ENCODE assay signal across 19 cellular contexts in the genomic region with DNA sequence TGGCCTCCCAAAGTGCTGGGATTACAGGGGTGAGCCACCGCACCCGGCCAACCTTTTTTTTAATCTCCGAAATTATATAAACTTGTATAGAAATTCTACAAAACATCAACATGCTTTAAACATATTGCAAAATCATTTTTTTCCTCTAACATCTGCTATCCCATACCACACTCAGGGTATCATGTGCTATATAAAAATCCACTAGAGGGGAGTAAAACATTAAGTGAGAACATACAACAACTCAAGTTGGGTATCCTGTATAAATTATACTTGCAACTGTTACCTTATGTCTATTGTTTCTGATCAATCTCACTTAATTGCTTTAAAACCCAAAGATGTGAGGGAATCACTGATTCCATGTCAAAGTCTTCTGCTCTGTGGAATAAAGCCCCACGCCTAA.
DNase-seq lines count a peak whose midpoint lies in the region; ATAC-seq, FAIRE-seq and TF ChIP-seq lines count a peak whose summit lies in the region.
"Had no signal": no experiment of that assay in that cellular context is flagged by ENCODE, and none has a peak within 500 bp of the region (broad histone marks: within the 10 kb centered on the region; RNA-seq: fewer than 3 reads in every experiment).

No MANE protein-coding gene starts in this region.

- H2AK5ac ChIP-seq in mesendoderm (ENCODE audit: low read length): no peak overlapping the region

- no peak overlapping the region for H3K56ac ChIP-seq in mesendoderm (ENCODE audit: low read length)

- TF ChIP-seq POLR2A in K562 (conservative IDR thresholded peaks at IDR 0.05) (no peak), ovary (IDR thresholded peaks at IDR 0.05) (no peak)

- no peak overlapping the region for H3K18ac ChIP-seq in mesendoderm (ENCODE audit: low read length)

- H3K79me2 ChIP-seq in Loucy (ENCODE audit: insufficient read depth, low read length) (no peaks in the 10 kb centered on the region), K562 (ENCODE audit: control insufficient read depth, insufficient read depth, low read length) (no peaks in the 10 kb centered on the region), mesendoderm (ENCODE audit: control insufficient read depth, insufficient read depth, low read length) (no peaks in the 10 kb centered on the region)

- H4K20me1 ChIP-seq in Loucy (ENCODE audit: insufficient read depth, low read length, poor library complexity, severe bottlenecking) (no peaks in the 10 kb centered on the region), K562 (replicated peaks; ENCODE audit: control insufficient read depth, insufficient read depth, low read length) (no peaks in the 10 kb centered on the region)

- H2BK120ac ChIP-seq in mesendoderm (ENCODE audit: low read depth, low read length): no peak overlapping the region

- no peak overlapping the region for H3K23ac ChIP-seq in mesendoderm (ENCODE audit: low read length)

- H3K27ac ChIP-seq in K562 (ENCODE audit: extremely low read depth, low read depth, low read length) (no peak overlapping the region), kidney (ENCODE audit: low read depth in 2 of 2, low read length in 2 of 2) (no peak overlapping the region), ovary (no peak overlapping the region), mesendoderm (ENCODE audit: low read depth, low read length) (no peak overlapping the region)
- H3K27ac ChIP-seq: esophagus squamous epithelium, tibial artery had no signal

- no peak overlapping the region for H4K5ac ChIP-seq in mesendoderm (ENCODE audit: low read length)

- CTCF ChIA-PET in BJ (lab: Yijun Ruan, JAX) (interaction anchor here (1.0 to 1.3 kb wide), 3 partner anchors 84 to 144 kb away, joined by 3 to 5 read pairs (median 4); no protein-coding TSS in a partner anchor), K562 (lab: Yijun Ruan, JAX; ENCODE audit: low intra/inter-chr PET ratio) (no interaction called here)

- 94% methylated on average over 4 of the region's 4 CpGs for WGBS in K562 (ENCODE audit: insufficient coverage, low coverage, missing lambda C conversion rate)
- WGBS in ovary, 3 donors: 94 to 95% (median 94%) methylated on average over 4 of the region's 4 CpGs
- WGBS in mesendoderm (ENCODE audit: extremely low coverage, insufficient coverage, low lambda C conversion rate): no CpG with 5 or more reads among the region's 4 CpGs

- POLR2A ChIA-PET in BJ (lab: Charles Lee): no interaction called here
- POLR2A ChIA-PET in K562 (lab: Yijun Ruan, JAX): no interaction called here

- no peaks in the 10 kb centered on the region for H3K79me1 ChIP-seq in mesendoderm (ENCODE audit: low read length)

- H2AFZ ChIP-seq in Loucy (ENCODE audit: low read length) (no peak overlapping the region), K562 (ENCODE audit: low read depth, low read length) (no peak overlapping the region)

- no peak overlapping the region for H4K8ac ChIP-seq in mesendoderm (ENCODE audit: low read depth, low read length)

- H3K9me3 ChIP-seq in Loucy (ENCODE audit: insufficient read depth, low read depth, low read length) (peaks cover 14% of the 10 kb centered on the region), K562 (replicated peaks; ENCODE audit: control insufficient read depth, insufficient read depth, low read depth, low read length) (no peaks in the 10 kb centered on the region), kidney (ENCODE audit: control insufficient read depth in 1 of 2, low read length in 2 of 2) (peaks cover 0 to 8% of the 10 kb centered on the region in 2 donors), ovary (no peaks in the 10 kb centered on the region)

- BruUV-seq in K562 (replicated peaks; lab: Mats Ljungman, UMichigan): no TSS peak

- in situ Hi-C loops in K562 (cut with MboI): no loop called here

- H3K9me1 ChIP-seq in K562 (ENCODE audit: control insufficient read depth, insufficient read depth, low read length): no peaks in the 10 kb centered on the region

- H3K27me3 ChIP-seq in BJ (ENCODE audit: control insufficient read depth, insufficient read depth, low read length) (no peaks in the 10 kb centered on the region), Loucy (ENCODE audit: insufficient read depth, low read length, poor library complexity, severe bottlenecking) (no peaks in the 10 kb centered on the region), K562 (ENCODE audit: control insufficient read depth in 2 of 2, insufficient read depth in 2 of 2, low read length in 2 of 2) (no peaks in the 10 kb centered on the region), ovary (no peaks in the 10 kb centered on the region), mesendoderm (ENCODE audit: insufficient read depth, low read length, poor library complexity) (no peaks in the 10 kb centered on the region)
- H3K27me3 ChIP-seq: esophagus squamous epithelium, tibial artery had no signal

- FAIRE-seq in K562 (lab: Jason Lieb, UNC) (no peak), kidney (lab: Jason Lieb, UNC) (no peak)
- FAIRE-seq: small intestine had no signal

- no peak overlapping the region for H2BK5ac ChIP-seq in mesendoderm (ENCODE audit: low read length)

- ATAC-seq in K562: no peak

- no peak overlapping the region for H3K9ac ChIP-seq in Loucy (ENCODE audit: low read depth, low read length, poor library complexity, severe bottlenecking)
- no peak overlapping the region for H3K9ac ChIP-seq in K562 (ENCODE audit: insufficient read depth in 1 of 2, low read depth in 2 of 2, low read length in 2 of 2)
- no peak overlapping the region for H3K9ac ChIP-seq in kidney (ENCODE audit: low read length in 2 of 2)
- no peak overlapping the region for H3K9ac ChIP-seq in mesendoderm (ENCODE audit: low read length)

- TF ChIP-seq CTCF in BJ (IDR thresholded peaks at IDR 0.05; ENCODE audit: insufficient read depth, low read depth, low read length): peak; percentile 28; the same call in 1 of the 2 replicates
- peak; percentile 34 for TF ChIP-seq CTCF in Loucy (conservative IDR thresholded peaks at IDR 0.05; ENCODE audit: low read length)
- TF ChIP-seq CTCF in K562 (IDR thresholded peaks at IDR 0.05 in 2 of 3, conservative IDR thresholded peaks at IDR 0.05 in 1 of 3; ENCODE audit: insufficient read depth in 2 of 3, low read depth in 1 of 3, low read length in 3 of 3): peak in 1 of 3 experiments; percentile 34; a peak in 2 of 6 replicates
- TF ChIP-seq CTCF in kidney (IDR thresholded peaks at IDR 0.05; ENCODE audit: borderline replicate concordance, extremely low read depth, insufficient read depth): no peak
- TF ChIP-seq CTCF in ovary (IDR thresholded peaks at IDR 0.05): no peak

- no peak for TF ChIP-seq EP300 in K562 (IDR thresholded peaks at IDR 0.05; ENCODE audit: low read length)
- TF ChIP-seq EP300 in ovary (IDR thresholded peaks at IDR 0.05): no peak

- H3K4ac ChIP-seq in mesendoderm (ENCODE audit: low read depth, low read length): no peak overlapping the region

- no peak overlapping the region for H2BK15ac ChIP-seq in mesendoderm (replicated peaks; ENCODE audit: low read depth)

- H3F3A ChIP-seq in Loucy (ENCODE audit: low read depth): no peaks in the 10 kb centered on the region

- intact Hi-C loops in K562 (cut with micrococcal nuclease): loop anchor here (5.0 kb wide), 1 partner anchor 140 kb away; no protein-coding TSS in a partner anchor
- intact Hi-C loops in kidney (cut with DNase I): no loop called here
- intact Hi-C loops in ovary (cut with DNase I): no loop called here

- DNase-seq in BJ (ENCODE audit: low read depth): no peak
- no peak for DNase-seq in K562 (ENCODE audit: extremely low read depth in 1 of 4, low spot score in 3 of 4)
- peak; percentile 47 for DNase-seq in iris pigment epithelial cell (ENCODE audit: low read depth)
- no peak for DNase-seq in NCI-H526 (lab: John Stamatoyannopoulos, UW)
- DNase-seq in kidney: no peak
- no peak for DNase-seq in ovary
- no peak for DNase-seq in mesendoderm
- DNase-seq: activated gamma-delta T cell, anterior cingulate cortex, C1 segment of cervical spinal cord, DMS79 treated with DMSO at 0.1 percent for 48 hours, esophagus squamous epithelium, hippocampal formation, MV-4-11, NCI-H2029, NCI-H524 treated with DMSO at 0.1 percent for 48 hours, small intestine, tibial artery had no signal

- TF ChIP-seq RAD21 in K562 (CRISPR knock-in tag; conservative IDR thresholded peaks at IDR 0.05 in 1 of 2, IDR thresholded peaks at IDR 0.05 in 1 of 2): peak; percentile 38 to 39; a peak in 2 of 4 replicates

- H3K4me3 ChIP-seq in BJ (ENCODE audit: low read depth, low read length) (no peak overlapping the region), Loucy (ENCODE audit: low read length, poor library complexity, severe bottlenecking) (no peak overlapping the region), K562 (no peak overlapping the region), kidney (ENCODE audit: low read length in 2 of 2) (no peak overlapping the region), ovary (no peak overlapping the region), mesendoderm (ENCODE audit: low read length) (no peak overlapping the region)
- H3K4me3 ChIP-seq: esophagus squamous epithelium, tibial artery had no signal

- H3K4me1 ChIP-seq in Loucy (ENCODE audit: insufficient read depth, low read length, poor library complexity, severe bottlenecking) (no peaks in the 10 kb centered on the region), K562 (replicated peaks in 1 of 2; ENCODE audit: control insufficient read depth in 2 of 2, insufficient read depth in 2 of 2, low read length in 2 of 2) (peaks cover 0 to 44% of the 10 kb centered on the region in 2 experiments; a peak in 3 of 5 replicates), kidney (ENCODE audit: control insufficient read depth in 1 of 2, insufficient read depth in 1 of 2, low read depth in 1 of 2, low read length in 2 of 2) (no peaks in the 10 kb centered on the region), ovary (ENCODE audit: insufficient read depth) (no peaks in the 10 kb centered on the region), mesendoderm (ENCODE audit: control insufficient read depth, low read depth, low read length) (no peaks in the 10 kb centered on the region)
- H3K4me1 ChIP-seq: esophagus squamous epithelium, tibial artery had no signal

- no peaks in the 10 kb centered on the region for H3K36me3 ChIP-seq in BJ (ENCODE audit: control insufficient read depth, insufficient read depth, low read length)
- no peaks in the 10 kb centered on the region for H3K36me3 ChIP-seq in Loucy (ENCODE audit: insufficient read depth, low read length)
- peaks cover 6% of the 10 kb centered on the region; the same call in 2 of the 3 replicates for H3K36me3 ChIP-seq in K562 (ENCODE audit: control insufficient read depth, insufficient read depth, low read length)
- H3K36me3 ChIP-seq in kidney (ENCODE audit: control insufficient read depth in 1 of 2, insufficient read depth in 2 of 2, low read length in 2 of 2): no peaks in the 10 kb centered on the region
- no peaks in the 10 kb centered on the region for H3K36me3 ChIP-seq in ovary
- no peaks in the 10 kb centered on the region for H3K36me3 ChIP-seq in mesendoderm (ENCODE audit: control insufficient read depth, insufficient read depth, low read length)
- H3K36me3 ChIP-seq: esophagus squamous epithelium, tibial artery had no signal

- H3K9me2 ChIP-seq in Loucy (replicated peaks; ENCODE audit: low read depth, low read length): no peaks in the 10 kb centered on the region

- no peak overlapping the region for H3K4me2 ChIP-seq in Loucy (ENCODE audit: low read depth, low read length, poor library complexity, severe bottlenecking)
- no peak overlapping the region for H3K4me2 ChIP-seq in K562 (ENCODE audit: insufficient read depth, low read length)
- H3K4me2 ChIP-seq in mesendoderm (ENCODE audit: low read length): no peak overlapping the region

Comparison
In these comparisons a context has a peak if more than half of its experiments do, and no peak if none do; other contexts are left out.
1. CTCF ChIP-seq: peak in BJ (single experiment) and Loucy (single experiment); none in kidney (single experiment) and ovary (0 of 3).